Comparison of ENCODE assay signal across 8 cellular contexts in the genomic region with DNA sequence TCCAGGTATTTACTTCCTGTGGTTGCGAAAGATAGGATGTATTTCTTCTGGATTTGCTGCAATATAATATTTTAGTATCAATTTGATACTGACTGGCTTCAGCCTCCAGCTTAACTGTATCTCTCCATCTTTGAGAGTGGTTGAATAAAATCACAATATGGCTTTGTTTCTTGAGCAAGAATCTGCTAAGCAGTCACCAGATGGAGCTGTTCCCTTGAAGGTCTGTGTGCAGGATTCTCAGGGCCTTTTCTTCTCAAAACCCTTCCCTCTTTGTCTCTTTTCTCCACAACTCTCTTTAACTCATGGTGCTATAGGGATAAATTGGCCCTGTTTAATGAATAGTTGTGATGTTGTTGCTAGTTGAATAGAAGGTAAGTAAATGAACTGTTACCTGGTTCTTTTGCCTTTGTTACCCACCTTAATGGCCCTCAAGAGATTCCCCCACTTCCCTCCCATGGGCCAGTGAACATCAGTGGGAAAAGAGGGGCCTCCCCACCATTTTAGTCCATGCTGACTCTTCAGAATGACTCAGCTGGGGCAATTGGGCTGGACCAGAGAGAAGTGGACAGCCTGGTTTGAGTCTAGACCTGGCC. TPM values are rescaled to one million over a fixed set of nuclear protein-coding genes. Genes with fewer than 3 reads are reported as not detected.
A peak's percentile ranks its signal among the peaks of the same experiment; 100 is the strongest.
DNase-seq lines count a peak whose midpoint lies in the region; ATAC-seq, FAIRE-seq and TF ChIP-seq lines count a peak whose summit lies in the region.

No MANE protein-coding gene starts in this region.

- FAIRE-seq in GM12892 (lab: Jason Lieb, UNC) = peak; percentile 62

- no peak for TF ChIP-seq POLR2A in GM12892 (IDR thresholded peaks at IDR 0.05; ENCODE audit: low read depth, low read length)

- peak; percentile 62 for DNase-seq in ACHN
- DNase-seq in GM12892 (ENCODE audit: insufficient read length) = no peak
- DNase-seq in NCI-H2227 treated with DMSO at 0.1 percent for 48 hours (lab: John Stamatoyannopoulos, UW) = peak; percentile 52
- peak; percentile 86 for DNase-seq in astrocyte of the hippocampus (ENCODE audit: low read depth, low spot score)
- peak; percentile 58 for DNase-seq in kidney glomerular epithelial cell (lab: John Stamatoyannopoulos, UW)
- DNase-seq in activated CD8-positive, alpha-beta memory T cell treated with anti-CD3 and anti-CD28 coated beads for 24 hours = no peak

- in situ Hi-C loops in ACHN (cut with HindIII; ENCODE audit: low pct_ligation_motif_present, low pct_unique_long_range_greater_than_20kb, low sequenced_read_pairs) = no loop called here

- ATAC-seq in GM18517 (IDR thresholded peaks at IDR 0.05; ENCODE audit: unreplicated experiment) (no peak), GM19467 (IDR thresholded peaks at IDR 0.05; ENCODE audit: unreplicated experiment) (no peak)

RNA-seq across cellular contexts. Expression of gene RAB6B, which starts 34.8 kb away (rescaled TPM):
- 0.21 TPM for polyA plus RNA-seq in GM12892 (2012; ENCODE audit: missing spikeins)

Comparison
In these comparisons a context has a peak if more than half of its experiments do, and no peak if none do; other contexts are left out.
1. DNase-seq: peak in ACHN (single experiment), NCI-H2227 treated with DMSO at 0.1 percent for 48 hours (single experiment), astrocyte of the hippocampus (single experiment) and kidney glomerular epithelial cell (single experiment); none in GM12892 (single experiment) and activated CD8-positive, alpha-beta memory T cell treated with anti-CD3 and anti-CD28 coated beads for 24 hours (single experiment).